ENCODE assay signal across 1 cellular context in genomic region chr10:43038783-43039628, GRCh38.
TF ChIP-seq lines count a peak whose summit lies in the region.

No MANE protein-coding gene starts in this region.

TF ChIP-seq in H1, 55 proteins besides CTCF, POLR2A, EP300 and RAD21:
- no peak for TF ChIP-seq NANOG (IDR thresholded peaks at IDR 0.05; ENCODE audit: insufficient read depth, low read depth, low read length, poor library complexity, severe bottlenecking)
- TF ChIP-seq NRF1 (IDR thresholded peaks at IDR 0.05; ENCODE audit: low read depth, low read length) = no peak
- no peak for TF ChIP-seq BCL11A (IDR thresholded peaks at IDR 0.05; ENCODE audit: low read depth in 2 of 2, low read length in 2 of 2)
- TF ChIP-seq CHD2 (IDR thresholded peaks at IDR 0.05; ENCODE audit: low read length) = no peak
TF ChIP-seq in H1: peak in this region for 0.
